In the genomic region with DNA sequence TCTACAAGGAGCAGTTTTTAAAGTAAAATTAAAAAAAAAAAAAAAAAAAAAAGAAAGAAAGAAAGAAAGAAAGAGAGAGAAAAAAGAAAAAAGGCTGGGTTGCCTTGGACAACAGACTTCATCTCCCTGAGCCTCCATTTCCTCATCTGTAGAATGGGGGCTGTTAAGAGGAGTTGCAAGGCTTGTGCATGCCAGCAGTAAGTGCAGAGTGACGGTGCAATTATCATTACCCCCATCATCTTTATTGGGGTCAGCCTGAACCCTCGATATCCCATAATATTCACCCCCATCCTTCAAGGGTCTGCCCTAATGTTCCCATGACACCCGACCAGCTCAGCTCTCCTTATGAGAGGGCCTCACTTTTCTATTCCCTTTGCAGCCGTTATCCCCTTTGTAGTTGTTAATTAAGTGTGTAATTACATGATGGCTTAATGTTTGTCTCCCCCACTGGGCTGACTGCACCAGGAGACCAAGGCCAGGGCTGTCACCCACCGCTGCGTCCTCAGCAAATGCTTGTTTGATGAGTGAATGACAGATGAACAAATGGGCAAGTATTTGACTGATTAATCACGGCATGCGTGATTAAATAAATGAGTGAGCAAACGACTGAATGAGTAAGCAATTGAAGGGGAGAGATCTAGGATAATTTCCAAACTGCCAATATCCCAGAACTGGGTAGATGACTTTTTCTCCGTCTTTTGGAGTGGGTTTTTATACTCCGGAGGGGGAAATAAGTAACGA, we compare ENCODE assay signal across 7 cellular contexts.
DNase-seq lines count a peak whose midpoint lies in the region; ATAC-seq, FAIRE-seq and TF ChIP-seq lines count a peak whose summit lies in the region.

No MANE protein-coding gene starts in this region.

- H3K36me3 ChIP-seq in KMS-11 (ENCODE audit: insufficient read depth) = no peaks in the 10 kb centered on the region

- no peaks in the 10 kb centered on the region for H3K9me3 Mint-ChIP-seq in activated naive CD8-positive, alpha-beta T cell (ENCODE audit: low read depth)
- no peaks in the 10 kb centered on the region for H3K9me3 Mint-ChIP-seq in stimulated activated naive CD8-positive, alpha-beta T cell treated with anti-CD3 and anti-CD28 coated beads, Interleukin-15, amount 100 ng/mL, for 72 hours

- H3K4me2 ChIP-seq in KMS-11 = peak overlapping the region; percentile 50

- peak overlapping the region; percentile 94 for H3K27ac Mint-ChIP-seq in activated naive CD8-positive, alpha-beta T cell
- peak overlapping the region; percentile 99 for H3K27ac Mint-ChIP-seq in stimulated activated naive CD8-positive, alpha-beta T cell treated with anti-CD3 and anti-CD28 coated beads, Interleukin-15, amount 100 ng/mL, for 72 hours

- H3K4me1 Mint-ChIP-seq in activated naive CD8-positive, alpha-beta T cell (ENCODE audit: low read depth) = peaks cover 33% of the 10 kb centered on the region
- H3K4me1 Mint-ChIP-seq in stimulated activated naive CD8-positive, alpha-beta T cell treated with anti-CD3 and anti-CD28 coated beads, Interleukin-15, amount 100 ng/mL, for 72 hours = peaks cover 45% of the 10 kb centered on the region

- TF ChIP-seq CTCF in KMS-11 (conservative IDR thresholded peaks at IDR 0.05; ENCODE audit: low read depth, low read length) = peak; percentile 41; the same call in 1 of the 2 replicates

- ATAC-seq in GM18511 (IDR thresholded peaks at IDR 0.05; ENCODE audit: unreplicated experiment) (peak; percentile 20), HG03159 (IDR thresholded peaks at IDR 0.05; ENCODE audit: unreplicated experiment) (no peak)
- ATAC-seq in stimulated activated naive CD8-positive, alpha-beta T cell treated with anti-CD3 and anti-CD28 coated beads, Interleukin-15, amount 100 ng/mL, for 72 hours = peak; percentile 32

- H3K36me3 Mint-ChIP-seq in activated naive CD8-positive, alpha-beta T cell = peaks cover under 1% of the 10 kb centered on the region

- H3K27me3 ChIP-seq in KMS-11 (ENCODE audit: insufficient read depth, low read depth) = peaks cover 27% of the 10 kb centered on the region; the same call in 1 of the 2 replicates

- H3K4me3 Mint-ChIP-seq in activated naive CD8-positive, alpha-beta T cell = peak overlapping the region; percentile 77
- peak overlapping the region; percentile 53 to 80 for H3K4me3 Mint-ChIP-seq in stimulated activated naive CD8-positive, alpha-beta T cell treated with anti-CD3 and anti-CD28 coated beads, Interleukin-15, amount 100 ng/mL, for 72 hours

- FAIRE-seq in islet of Langerhans (lab: Jason Lieb, UNC) = peak; percentile 85

- DNase-seq in stimulated activated naive CD8-positive, alpha-beta T cell treated with anti-CD3 and anti-CD28 coated beads, Interleukin-15, amount 100 ng/mL, for 72 hours = peak in 1 of 2 donors; percentile 49
- no peak for DNase-seq in glomerular visceral epithelial cell (ENCODE audit: extremely low spot score)

- peak overlapping the region; percentile 35; the same call in 1 of the 2 replicates for H2AFZ ChIP-seq in KMS-11 (ENCODE audit: low read depth)

- no peaks in the 10 kb centered on the region for H4K20me1 ChIP-seq in KMS-11 (ENCODE audit: insufficient read depth)

- no peaks in the 10 kb centered on the region for H3K27me3 Mint-ChIP-seq in activated naive CD8-positive, alpha-beta T cell
- peaks cover 41% of the 10 kb centered on the region for H3K27me3 Mint-ChIP-seq in stimulated activated naive CD8-positive, alpha-beta T cell treated with anti-CD3 and anti-CD28 coated beads, Interleukin-15, amount 100 ng/mL, for 72 hours

- no peaks in the 10 kb centered on the region for H3K79me2 ChIP-seq in KMS-11 (ENCODE audit: insufficient read depth, low read depth)

- peak overlapping the region; percentile 86; the same call in 1 of the 2 replicates for H3K27ac ChIP-seq in KMS-11

- H3K4me1 ChIP-seq in KMS-11 (ENCODE audit: low read depth, poor library complexity, severe bottlenecking) = peaks cover 27% of the 10 kb centered on the region

- H3K4me3 ChIP-seq in KMS-11 (IDR thresholded peaks at IDR 0.05; ENCODE audit: insufficient read depth, low read depth, low read length) = no peak overlapping the region

- H3K9ac ChIP-seq in KMS-11 = peak overlapping the region; percentile 10; the same call in 1 of the 2 replicates
